7 cellular contexts compared by ENCODE assay signal in genomic region chr12:96432496-96433321, GRCh38. TPM values are rescaled to one million over a fixed set of nuclear protein-coding genes. Genes with fewer than 3 reads are reported as not detected.
DNase-seq lines count a peak whose midpoint lies in the region; ATAC-seq and TF ChIP-seq lines count a peak whose summit lies in the region.
"Not testable (repeated sequence)": the region's sequence is repeated elsewhere in the genome, so short reads cannot be mapped to it uniquely, and the experiment has no call there.

No MANE protein-coding gene starts in this region.

- H4K20me1 ChIP-seq in DND-41 (ENCODE audit: insufficient read depth, low read length); SK-N-SH (ENCODE audit: insufficient read depth); osteoblast (ENCODE audit: insufficient read depth, low read length): not testable (repeated sequence)

- H3F3A ChIP-seq in SK-N-SH (replicated peaks; ENCODE audit: insufficient read depth) = peaks cover 16% of the 10 kb centered on the region

- not testable (repeated sequence) for H3K27me3 ChIP-seq in DND-41 (ENCODE audit: insufficient read depth, low read length, poor library complexity); SK-N-SH (ENCODE audit: insufficient read depth); brain microvascular endothelial cell (replicated peaks); osteoblast (ENCODE audit: insufficient read depth, low read length)

- H3K9me2 ChIP-seq in SK-N-SH = not testable (repeated sequence)

- CTCF ChIA-PET in SK-N-SH (lab: Yijun Ruan, JAX) = interaction anchor here (0.6 kb wide), 1 partner anchor 57 kb away, joined by 3 read pairs; the partner anchor contains the start of gene CFAP54

- not testable (repeated sequence) for TF ChIP-seq RAD21 in SK-N-SH (IDR thresholded peaks at IDR 0.05; ENCODE audit: low read length)

- peaks cover 44% of the 10 kb centered on the region for H3K4me1 Mint-ChIP-seq in activated T-helper 2 cell treated with anti-CD3 and anti-CD28 coated beads, Interferon-gamma antibody, Interleukin-2, Interleukin-4, amounts not matched to agents 10 μg/mL and 5 μg/mL and 100 μg/mL, durations not matched to agents 14 hours and 24 hours and 36 hours (ENCODE audit: low read depth)
- peaks cover 15 to 21% of the 10 kb centered on the region in 2 donors for H3K4me1 Mint-ChIP-seq in immature natural killer cell

- DNase-seq in AG10803 (ENCODE audit: low read depth) = peak; percentile 38
- not testable (repeated sequence) for DNase-seq in DND-41; SK-N-SH; activated T-helper 2 cell treated with anti-CD3 and anti-CD28 coated beads, Interferon-gamma antibody, Interleukin-2, Interleukin-4, amounts not matched to agents 10 μg/mL and 5 μg/mL and 100 μg/mL, durations not matched to agents 14 hours and 24 hours and 36 hours (ENCODE audit: low spot score); brain microvascular endothelial cell; immature natural killer cell; osteoblast (ENCODE audit: insufficient read length, low spot score, missing footprints)

- not testable (repeated sequence) for H3K9me3 Mint-ChIP-seq in activated T-helper 2 cell treated with anti-CD3 and anti-CD28 coated beads, Interferon-gamma antibody, Interleukin-2, Interleukin-4, amounts not matched to agents 10 μg/mL and 5 μg/mL and 100 μg/mL, durations not matched to agents 14 hours and 24 hours and 36 hours; immature natural killer cell

- not testable (repeated sequence) for ATAC-seq in DND-41 (ENCODE audit: insufficient read depth, low read depth)

- peak overlapping the region; percentile 35 for H3K27ac Mint-ChIP-seq in activated T-helper 2 cell treated with anti-CD3 and anti-CD28 coated beads, Interferon-gamma antibody, Interleukin-2, Interleukin-4, amounts not matched to agents 10 μg/mL and 5 μg/mL and 100 μg/mL, durations not matched to agents 14 hours and 24 hours and 36 hours
- H3K27ac Mint-ChIP-seq in immature natural killer cell = peak overlapping the region in 5 of 6 donors; percentile 44 to 84 (median 67)

- H3K36me3 ChIP-seq in DND-41 (ENCODE audit: insufficient read depth, low read length); SK-N-SH (replicated peaks in 1 of 2; ENCODE audit: control insufficient read depth in 1 of 2, insufficient read depth in 2 of 2, low read length in 1 of 2); brain microvascular endothelial cell (replicated peaks); osteoblast (ENCODE audit: insufficient read depth, low read length): not testable (repeated sequence)

- peaks cover 23% of the 10 kb centered on the region for H3K4me1 ChIP-seq in DND-41 (ENCODE audit: insufficient read depth, low read length)
- not testable (repeated sequence) for H3K4me1 ChIP-seq in SK-N-SH (ENCODE audit: control insufficient read depth in 1 of 2, insufficient read depth in 2 of 2, low read depth in 1 of 2, low read length in 1 of 2)
- peaks cover 16% of the 10 kb centered on the region for H3K4me1 ChIP-seq in osteoblast (ENCODE audit: insufficient read depth, low read length)

- not testable (repeated sequence) for TF ChIP-seq EP300 in SK-N-SH (IDR thresholded peaks at IDR 0.05; ENCODE audit: borderline replicate concordance in 1 of 2, low read depth in 1 of 2, low read length in 1 of 2)

- H3K9ac ChIP-seq in DND-41 (ENCODE audit: low read depth, low read length); SK-N-SH: not testable (repeated sequence)

- intact Hi-C loops in activated T-helper 2 cell treated with anti-CD3 and anti-CD28 coated beads, Interferon-gamma antibody, Interleukin-2, Interleukin-4, amounts not matched to agents 10 μg/mL and 5 μg/mL and 100 μg/mL, durations not matched to agents 14 hours and 24 hours and 36 hours (cut with micrococcal nuclease) = not testable (repeated sequence)

- WGBS in SK-N-SH (ENCODE audit: low lambda C conversion rate) = 91% methylated on average over 4 of the region's 4 CpGs

- H3K27me3 Mint-ChIP-seq in activated T-helper 2 cell treated with anti-CD3 and anti-CD28 coated beads, Interferon-gamma antibody, Interleukin-2, Interleukin-4, amounts not matched to agents 10 μg/mL and 5 μg/mL and 100 μg/mL, durations not matched to agents 14 hours and 24 hours and 36 hours (ENCODE audit: low read depth) = not testable (repeated sequence)
- H3K27me3 Mint-ChIP-seq in immature natural killer cell (ENCODE audit: low read depth in 3 of 3) = peaks cover 0 to 13% (median 5%) of the 10 kb centered on the region in 3 donors

- not testable (repeated sequence) for H2AFZ ChIP-seq in DND-41 (ENCODE audit: low read depth, low read length); osteoblast (ENCODE audit: low read length)
- peak overlapping the region; percentile 30; the same call in 1 of the 2 replicates for H2AFZ ChIP-seq in SK-N-SH (ENCODE audit: low read depth)

- POLR2A ChIA-PET in SK-N-SH (lab: Yijun Ruan, JAX) = not testable (repeated sequence)

- not testable (repeated sequence) for H3K4me2 ChIP-seq in DND-41 (ENCODE audit: insufficient read depth, low read length); SK-N-SH; osteoblast (ENCODE audit: insufficient read depth, low read length)

- H3K79me2 ChIP-seq in DND-41 (ENCODE audit: insufficient read depth, low read length); SK-N-SH (ENCODE audit: insufficient read depth); osteoblast (ENCODE audit: insufficient read depth, low read length): not testable (repeated sequence)

- H3K36me3 Mint-ChIP-seq in activated T-helper 2 cell treated with anti-CD3 and anti-CD28 coated beads, Interferon-gamma antibody, Interleukin-2, Interleukin-4, amounts not matched to agents 10 μg/mL and 5 μg/mL and 100 μg/mL, durations not matched to agents 14 hours and 24 hours and 36 hours (ENCODE audit: low read depth); immature natural killer cell: not testable (repeated sequence)

- H3K4me3 ChIP-seq in AG10803 (ENCODE audit: low read length); DND-41 (ENCODE audit: low read depth in 1 of 2, low read length in 2 of 2); SK-N-SH (ENCODE audit: low read depth in 2 of 2, low read length in 1 of 2); brain microvascular endothelial cell (ENCODE audit: low read depth, low read length); osteoblast (ENCODE audit: insufficient read depth, low read length): not testable (repeated sequence)

- H3K4me3 Mint-ChIP-seq in activated T-helper 2 cell treated with anti-CD3 and anti-CD28 coated beads, Interferon-gamma antibody, Interleukin-2, Interleukin-4, amounts not matched to agents 10 μg/mL and 5 μg/mL and 100 μg/mL, durations not matched to agents 14 hours and 24 hours and 36 hours (ENCODE audit: low read depth); immature natural killer cell: not testable (repeated sequence)

- TF ChIP-seq CTCF in AG10803 (conservative IDR thresholded peaks at IDR 0.05; ENCODE audit: low read length); DND-41 (IDR thresholded peaks at IDR 0.05; ENCODE audit: borderline replicate concordance, extremely low read depth, low read length, poor library complexity, severe bottlenecking); SK-N-SH (IDR thresholded peaks at IDR 0.05); brain microvascular endothelial cell (IDR thresholded peaks at IDR 0.05; ENCODE audit: low read depth, low read length, missing control alignments); osteoblast (IDR thresholded peaks at IDR 0.05; ENCODE audit: extremely low read depth, low read depth, low read length): not testable (repeated sequence)

- peak overlapping the region; percentile 56; the same call in 1 of the 2 replicates for H3K27ac ChIP-seq in DND-41 (ENCODE audit: low read length)
- not testable (repeated sequence) for H3K27ac ChIP-seq in SK-N-SH (ENCODE audit: low read depth in 2 of 2, low read length in 1 of 2)
- peak overlapping the region; percentile 25 for H3K27ac ChIP-seq in brain microvascular endothelial cell
- peak overlapping the region; percentile 7 for H3K27ac ChIP-seq in osteoblast (ENCODE audit: low read depth, low read length)

- not testable (repeated sequence) for H3K9me3 ChIP-seq in DND-41 (ENCODE audit: insufficient read depth, low read length, severe bottlenecking); SK-N-SH; osteoblast (ENCODE audit: low read depth, low read length)

- in situ Hi-C loops in brain microvascular endothelial cell (cut with HindIII; ENCODE audit: low pct_ligation_motif_present, low sequenced_read_pairs) = not testable (repeated sequence)

RNA-seq across cellular contexts. Expression of gene CDK17, which starts 32.5 kb away (rescaled TPM):
- 11.7 and 12.4 TPM in 2 replicates for polyA plus RNA-seq in SK-N-SH (2012; rRNA removed)
- 14.0 and 16.6 TPM in 2 replicates for polyA plus RNA-seq in SK-N-SH (2012; cell fraction: cytosol; rRNA removed)
- polyA plus RNA-seq in SK-N-SH (2012; cell fraction: nucleus; rRNA removed) = 12.6 and 24.0 TPM in 2 replicates
- 34.7 and 37.6 TPM in 2 replicates for total RNA-seq in activated T-helper 2 cell treated with anti-CD3 and anti-CD28 coated beads, Interferon-gamma antibody, Interleukin-2, Interleukin-4, amounts not matched to agents 10 μg/mL and 5 μg/mL and 100 μg/mL, durations not matched to agents 14 hours and 24 hours and 36 hours
- 10 to 100 TPM; 27.2 to 64.0 (median 52.7) TPM for polyA plus RNA-seq in immature natural killer cell
- 64.8 and 68.0 TPM in 2 replicates for total RNA-seq in osteoblast

RNA-seq across cellular contexts. Expression of gene CFAP54, which starts 56.7 kb away (rescaled TPM):
- polyA plus RNA-seq in SK-N-SH (2012; rRNA removed) = 0.87 and 1.1 TPM in 2 replicates
- 1.1 and 1.5 TPM in 2 replicates for polyA plus RNA-seq in SK-N-SH (2012; cell fraction: cytosol; rRNA removed)
- 1.9 and 3.1 TPM in 2 replicates for polyA plus RNA-seq in SK-N-SH (2012; cell fraction: nucleus; rRNA removed)
- total RNA-seq in activated T-helper 2 cell treated with anti-CD3 and anti-CD28 coated beads, Interferon-gamma antibody, Interleukin-2, Interleukin-4, amounts not matched to agents 10 μg/mL and 5 μg/mL and 100 μg/mL, durations not matched to agents 14 hours and 24 hours and 36 hours = 0.14 and 0.23 TPM in 2 replicates
- polyA plus RNA-seq in immature natural killer cell = under 1 TPM in 1 of 3 donors, not detected in 2; 0.13 TPM
- 2.2 and 3.2 TPM in 2 replicates for total RNA-seq in osteoblast
